In genomic region chrX:129905787-129906580, GRCh38 we compare ENCODE assay signal across 8 cellular contexts. TPM values are rescaled to one million over a fixed set of nuclear protein-coding genes. Genes with fewer than 3 reads are reported as not detected.
DNase-seq lines count a peak whose midpoint lies in the region; ATAC-seq lines count a peak whose summit lies in the region.

A gene with protein sequence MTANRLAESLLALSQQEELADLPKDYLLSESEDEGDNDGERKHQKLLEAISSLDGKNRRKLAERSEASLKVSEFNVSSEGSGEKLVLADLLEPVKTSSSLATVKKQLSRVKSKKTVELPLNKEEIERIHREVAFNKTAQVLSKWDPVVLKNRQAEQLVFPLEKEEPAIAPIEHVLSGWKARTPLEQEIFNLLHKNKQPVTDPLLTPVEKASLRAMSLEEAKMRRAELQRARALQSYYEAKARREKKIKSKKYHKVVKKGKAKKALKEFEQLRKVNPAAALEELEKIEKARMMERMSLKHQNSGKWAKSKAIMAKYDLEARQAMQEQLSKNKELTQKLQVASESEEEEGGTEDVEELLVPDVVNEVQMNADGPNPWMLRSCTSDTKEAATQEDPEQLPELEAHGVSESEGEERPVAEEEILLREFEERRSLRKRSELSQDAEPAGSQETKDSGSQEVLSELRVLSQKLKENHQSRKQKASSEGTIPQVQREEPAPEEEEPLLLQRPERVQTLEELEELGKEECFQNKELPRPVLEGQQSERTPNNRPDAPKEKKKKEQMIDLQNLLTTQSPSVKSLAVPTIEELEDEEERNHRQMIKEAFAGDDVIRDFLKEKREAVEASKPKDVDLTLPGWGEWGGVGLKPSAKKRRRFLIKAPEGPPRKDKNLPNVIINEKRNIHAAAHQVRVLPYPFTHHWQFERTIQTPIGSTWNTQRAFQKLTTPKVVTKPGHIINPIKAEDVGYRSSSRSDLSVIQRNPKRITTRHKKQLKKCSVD (plus strand): TSS chrX:129906164. CDS start chrX:129906211, 47 bp downstream.

- H3K4me2 ChIP-seq in BLaER1, result peak within 1 kb of the TSS; percentile 77

- ATAC-seq in GM19328 (IDR thresholded peaks at IDR 0.05; ENCODE audit: unreplicated experiment), result peak; percentile 93
- peak; percentile 90 for ATAC-seq in HG03520 (IDR thresholded peaks at IDR 0.05; ENCODE audit: unreplicated experiment)
- peak; percentile 99 for ATAC-seq in left colon

- CTCF ChIA-PET in activated CD4-positive, alpha-beta T cell treated with anti-CD3 and anti-CD28 coated beads, Interleukin-2, amount 10 ng/mL, durations not matched to agents 7 days and 5 days (lab: Charles Lee), result interaction anchor here (0.7 to 2.3 kb wide), 5 partner anchors 18 to 268 kb away, joined by 3 to 7 read pairs (median 3); no protein-coding TSS in a partner anchor

- peaks cover 6% of the 10 kb centered on the region; the same call in 1 of the 2 replicates for H3K4me1 ChIP-seq in BLaER1

- DNase-seq in NCI-H69 (lab: John Stamatoyannopoulos, UW) (peak; percentile 95), cortex of kidney (lab: John Stamatoyannopoulos, UW) (peak; percentile 4), left colon (peak; percentile 89 to 90)
- peak; percentile 90 for DNase-seq in activated CD4-positive, alpha-beta T cell treated with anti-CD3 and anti-CD28 coated beads, Interleukin-2, amount 10 ng/mL, durations not matched to agents 7 days and 5 days
- peak; percentile 87 for DNase-seq in stimulated activated CD4-positive, alpha-beta T cell treated with anti-CD3 and anti-CD28 coated beads, Interleukin-1b, Interleukin-23, amount 100 ng/mL, for 48 hours

- peaks cover 10% of the 10 kb centered on the region; the same call in 1 of the 2 replicates for H4K20me1 ChIP-seq in BLaER1

- H3K4me3 ChIP-seq in BLaER1, result peak within 1 kb of the TSS; percentile 79

- POLR2A ChIA-PET in activated CD4-positive, alpha-beta T cell treated with anti-CD3 and anti-CD28 coated beads, Interleukin-2, amount 10 ng/mL, durations not matched to agents 7 days and 5 days (lab: Charles Lee), result interaction anchor here (0.5 to 0.7 kb wide), 2 partner anchors 16 to 317 kb away, joined by 5 to 7 read pairs; no protein-coding TSS in a partner anchor

- peak within 1 kb of the TSS; percentile 94 for H3K27ac Mint-ChIP-seq in activated CD4-positive, alpha-beta T cell treated with anti-CD3 and anti-CD28 coated beads, Interleukin-2, amount 10 ng/mL, durations not matched to agents 7 days and 5 days

- H3K27me3 Mint-ChIP-seq in activated CD4-positive, alpha-beta T cell treated with anti-CD3 and anti-CD28 coated beads, Interleukin-2, amount 10 ng/mL, durations not matched to agents 7 days and 5 days, result no peaks in the 10 kb centered on the region

- H3K9me3 Mint-ChIP-seq in activated CD4-positive, alpha-beta T cell treated with anti-CD3 and anti-CD28 coated beads, Interleukin-2, amount 10 ng/mL, durations not matched to agents 7 days and 5 days, result no peaks in the 10 kb centered on the region

- intact Hi-C loops in left colon (cut with DNase I, micrococcal nuclease), result no loop called here

- peak within 1 kb of the TSS; percentile 93 for H3K4me3 Mint-ChIP-seq in activated CD4-positive, alpha-beta T cell treated with anti-CD3 and anti-CD28 coated beads, Interleukin-2, amount 10 ng/mL, durations not matched to agents 7 days and 5 days

- H3K27ac ChIP-seq in BLaER1, result peak within 1 kb of the TSS; percentile 83

- peaks cover 14% of the 10 kb centered on the region for H3K36me3 Mint-ChIP-seq in activated CD4-positive, alpha-beta T cell treated with anti-CD3 and anti-CD28 coated beads, Interleukin-2, amount 10 ng/mL, durations not matched to agents 7 days and 5 days (ENCODE audit: low read depth)

- H3K4me1 Mint-ChIP-seq in activated CD4-positive, alpha-beta T cell treated with anti-CD3 and anti-CD28 coated beads, Interleukin-2, amount 10 ng/mL, durations not matched to agents 7 days and 5 days, result peaks cover 22% of the 10 kb centered on the region

- peaks cover 30% of the 10 kb centered on the region for H3K27me3 ChIP-seq in BLaER1

- no peaks in the 10 kb centered on the region for H3K9me3 ChIP-seq in BLaER1

- H3K36me3 ChIP-seq in BLaER1, result peaks cover 36% of the 10 kb centered on the region

- peak within 1 kb of the TSS; percentile 86 for H3K9ac ChIP-seq in BLaER1

RNA-seq across cellular contexts. Expression of the gene that starts here (rescaled TPM):
- 10 to 100 TPM; 26.4 to 28.6 TPM for total RNA-seq in activated CD4-positive, alpha-beta T cell treated with anti-CD3 and anti-CD28 coated beads, Interleukin-2, amount 10 ng/mL, durations not matched to agents 7 days and 5 days
- 10 to 100 TPM; 10.5 to 13.2 TPM for total RNA-seq in left colon

Comparison
In these comparisons a context has a peak if more than half of its experiments do, and no peak if none do; other contexts are left out.
1. Peak in every context shown above with its lines: DNase-seq, ATAC-seq, H3K4me3 ChIP-seq and H3K27ac ChIP-seq.
2. DNase-seq: peak in every context shown above with its lines; median percentile 95 in NCI-H69; 90 in activated CD4-positive, alpha-beta T cell treated with anti-CD3 and anti-CD28 coated beads, Interleukin-2, amount 10 ng/mL, durations not matched to agents 7 days and 5 days; 90 in left colon; 87 in stimulated activated CD4-positive, alpha-beta T cell treated with anti-CD3 and anti-CD28 coated beads, Interleukin-1b, Interleukin-23, amount 100 ng/mL, for 48 hours; 4 in cortex of kidney.